In genomic region chr21:45405819-45406762, GRCh38 we compare ENCODE assay signal across 1 cellular context.
TF ChIP-seq lines count a peak whose summit lies in the region.

No MANE protein-coding gene starts in this region.

TF ChIP-seq in HepG2, 621 proteins besides CTCF, POLR2A, EP300 and RAD21 (continued from another document):
- peak; percentile 73 for TF ChIP-seq ZNF687 (CRISPR knock-in tag; IDR thresholded peaks at IDR 0.05)
- no peak for TF ChIP-seq NKX3-1 (CRISPR knock-in tag; IDR thresholded peaks at IDR 0.05)
- TF ChIP-seq ZMAT3 (CRISPR knock-in tag; conservative IDR thresholded peaks at IDR 0.05): no peak
- TF ChIP-seq ZBTB33 (CRISPR knock-in tag; IDR thresholded peaks at IDR 0.05): no peak
- TF ChIP-seq XRCC5 (optimal IDR thresholded peaks at IDR 0.05; ENCODE audit: low read length): no peak
- TF ChIP-seq CBX2 (IDR thresholded peaks at IDR 0.05; ENCODE audit: low read depth, low read length): no peak
- no peak for TF ChIP-seq CBX2 (CRISPR knock-in tag; IDR thresholded peaks at IDR 0.05; ENCODE audit: low read depth)
- 0 out of 2 replicates have a peak, but pooled peaks have one; percentile 23 for TF ChIP-seq ZNF784 (CRISPR knock-in tag; IDR thresholded peaks at IDR 0.05; ENCODE audit: borderline replicate concordance)
- TF ChIP-seq ISL2 (CRISPR knock-in tag; IDR thresholded peaks at IDR 0.05): no peak
- no peak for TF ChIP-seq ZNF24 (IDR thresholded peaks at IDR 0.05)
- TF ChIP-seq NR3C1 (CRISPR knock-in tag; IDR thresholded peaks at IDR 0.05): no peak
- no peak for TF ChIP-seq FOXP1 (IDR thresholded peaks at IDR 0.05)
- TF ChIP-seq FOXP1 (CRISPR knock-in tag; IDR thresholded peaks at IDR 0.05): no peak
